ENCODE assay signal across 18 cellular contexts in genomic region chr2:8125741-8126691, GRCh38.
DNase-seq lines count a peak whose midpoint lies in the region; ATAC-seq and TF ChIP-seq lines count a peak whose summit lies in the region.
"Had no signal": no experiment of that assay in that cellular context is flagged by ENCODE, and none has a peak within 500 bp of the region (broad histone marks: within the 10 kb centered on the region; RNA-seq: fewer than 3 reads in every experiment).

No MANE protein-coding gene starts in this region.

- TF ChIP-seq CTCF in fibroblast of the aortic adventitia (IDR thresholded peaks at IDR 0.05; ENCODE audit: insufficient read depth, low read length): no peak
- TF ChIP-seq CTCF in liver (IDR thresholded peaks at IDR 0.05; ENCODE audit: low read depth, low read length, missing input control): no peak
- no peak for TF ChIP-seq CTCF in thoracic aorta (IDR thresholded peaks at IDR 0.05)

- H3K27ac ChIP-seq in liver (ENCODE audit: low read depth in 1 of 2, low read length in 2 of 2) (peak overlapping the region; percentile 94 to 98), thoracic aorta (no peak overlapping the region)

- H3K27me3 ChIP-seq in liver (ENCODE audit: control insufficient read depth in 4 of 4, insufficient read depth in 4 of 4, low read length in 3 of 4) (no peaks in the 10 kb centered on the region), thoracic aorta (replicated peaks; ENCODE audit: insufficient read depth) (no peaks in the 10 kb centered on the region)

- DNase-seq in NCI-H460 (ENCODE audit: extremely low read depth, low read depth) (peak; percentile 20), fibroblast of the aortic adventitia (ENCODE audit: low read depth) (peak; percentile 86), thoracic aorta (ENCODE audit: low spot score) (no peak), NCI-H345 (lab: John Stamatoyannopoulos, UW) (no peak), KG1 (lab: John Stamatoyannopoulos, UW) (no peak)
- DNase-seq: activated CD4-positive, alpha-beta T cell treated with anti-CD3 and anti-CD28 coated beads, Interleukin-2, amount 50 U/mL, for 48 hours; activated naive CD8-positive, alpha-beta T cell treated with anti-CD3 and anti-CD28 coated beads for 36 hours; activated T-cell treated with anti-CD3 and anti-CD28 coated beads, Interleukin-2, amount 50 U/mL, for 1 hour; caudate nucleus; effector CD4-positive, alpha-beta T cell; NCI-H2081; NCI-H82; posterior cingulate gyrus had no signal

- peak overlapping the region; percentile 19 to 53 for H3K9ac ChIP-seq in liver (ENCODE audit: low read depth in 1 of 2, low read length in 2 of 2)

- WGBS in liver: 38% methylated on average over 12 of the region's 12 CpGs

- ATAC-seq in thoracic aorta (ENCODE audit: insufficient number of reproducible peaks, low FRiP score, low read depth): peak; percentile 55
- no peak for ATAC-seq in HG03175 (IDR thresholded peaks at IDR 0.05; ENCODE audit: unreplicated experiment)
- ATAC-seq: GM12878, Panc1, SK-N-SH treated with all-trans-retinoic acid at 6 μM for 48 hours had no signal

- H3K36me3 ChIP-seq in liver (ENCODE audit: control insufficient read depth in 4 of 4, insufficient read depth in 3 of 4, low read depth in 1 of 4, low read length in 3 of 4): no peaks in the 10 kb centered on the region
- H3K36me3 ChIP-seq in thoracic aorta: no peaks in the 10 kb centered on the region

- H3K4me1 ChIP-seq in liver (ENCODE audit: control insufficient read depth in 4 of 4, insufficient read depth in 4 of 4, low read length in 3 of 4) (peaks cover 0 to 35% (median 8%) of the 10 kb centered on the region in 4 donors), thoracic aorta (ENCODE audit: control insufficient read depth in 1 of 2, low read depth in 2 of 2) (no peaks in the 10 kb centered on the region)

- H3K4me3 ChIP-seq in fibroblast of the aortic adventitia (ENCODE audit: low read depth, low read length) (no peak overlapping the region), liver (ENCODE audit: low read depth in 1 of 3, low read length in 3 of 3) (no peak overlapping the region), thoracic aorta (no peak overlapping the region)
- H3K4me3 ChIP-seq: GM12878 had no signal

- no peaks in the 10 kb centered on the region for H3K9me3 ChIP-seq in liver (ENCODE audit: control insufficient read depth in 4 of 4, low read length in 3 of 4)
- H3K9me3 ChIP-seq in thoracic aorta: no peaks in the 10 kb centered on the region

- peak; percentile 70 to 71 for TF ChIP-seq RAD21 in liver (IDR thresholded peaks at IDR 0.05)

TF ChIP-seq in liver, 16 proteins besides CTCF, POLR2A, EP300 and RAD21:
- peak; percentile 88 for TF ChIP-seq MAX (IDR thresholded peaks at IDR 0.05)
- TF ChIP-seq TAF1 (conservative IDR thresholded peaks at IDR 0.05): peak; percentile 48
- TF ChIP-seq ZBTB33 (IDR thresholded peaks at IDR 0.05): peak; percentile 96
- peak; percentile 97 for TF ChIP-seq NR2F2 (IDR thresholded peaks at IDR 0.05)
- peak; percentile 78 for TF ChIP-seq REST (IDR thresholded peaks at IDR 0.05)
- peak in 1 of 2 donors; percentile 87 for TF ChIP-seq EGR1 (IDR thresholded peaks at IDR 0.05; ENCODE audit: low read depth in 2 of 2)
- TF ChIP-seq HNF4G (IDR thresholded peaks at IDR 0.05): peak; percentile 79
- TF ChIP-seq GABPA (IDR thresholded peaks at IDR 0.05 in 1 of 2, conservative IDR thresholded peaks at IDR 0.05 in 1 of 2): peak in 1 of 2 donors; percentile 61
- TF ChIP-seq FOXA2 (IDR thresholded peaks at IDR 0.05): peak; percentile 84
- TF ChIP-seq HNF4A (conservative IDR thresholded peaks at IDR 0.05): peak; percentile 85 to 95
- TF ChIP-seq JUND (IDR thresholded peaks at IDR 0.05): peak; percentile 79 to 95
- peak; percentile 97 for TF ChIP-seq SP1 (IDR thresholded peaks at IDR 0.05)
- peak; percentile 88 for TF ChIP-seq FOXA1 (IDR thresholded peaks at IDR 0.05)
- peak; percentile 81 for TF ChIP-seq ATF3 (IDR thresholded peaks at IDR 0.05)
- TF ChIP-seq YY1 (IDR thresholded peaks at IDR 0.05): peak; percentile 87
- TF ChIP-seq RXRA (IDR thresholded peaks at IDR 0.05): peak; percentile 95 to 99

Comparison
In these comparisons a context has a peak if more than half of its experiments do, and no peak if none do; other contexts are left out.
1. DNase-seq: peak in NCI-H460 (single experiment) and fibroblast of the aortic adventitia (single experiment); none in thoracic aorta (single experiment), NCI-H345 (single experiment) and KG1 (single experiment).
2. H3K27ac ChIP-seq: peak in liver (2 of 2); none in thoracic aorta (0 of 2).